Comparison of ENCODE assay signal across 8 cellular contexts in the genomic region with DNA sequence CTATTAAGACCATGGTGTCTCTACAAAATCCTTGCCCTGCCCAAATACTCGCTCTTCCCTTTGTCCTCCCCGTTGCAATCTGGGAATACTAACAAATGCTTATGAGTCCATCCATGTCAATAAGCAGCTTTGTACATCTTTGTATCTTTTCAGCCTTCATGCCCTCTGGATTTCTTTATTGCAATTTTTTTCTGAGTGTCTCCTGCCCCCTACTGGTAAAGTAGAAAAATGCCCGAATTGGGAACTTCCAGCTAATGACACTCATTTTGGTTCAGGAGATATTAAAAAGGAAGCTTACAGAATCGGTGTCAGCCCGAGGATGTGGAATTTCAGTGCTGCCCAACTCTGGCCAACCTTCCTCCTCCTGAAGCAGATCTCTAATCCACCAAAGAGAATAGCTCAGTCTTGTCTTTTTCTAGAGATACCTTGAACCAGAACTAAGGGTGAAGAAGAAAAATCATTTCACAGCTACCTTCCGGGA. TPM values are rescaled to one million over a fixed set of nuclear protein-coding genes. Genes with fewer than 3 reads are reported as not detected.
DNase-seq lines count a peak whose midpoint lies in the region; ATAC-seq and TF ChIP-seq lines count a peak whose summit lies in the region.

No MANE protein-coding gene starts in this region.

- no peaks in the 10 kb centered on the region for H3K27me3 Mint-ChIP-seq in central memory CD8-positive, alpha-beta T cell

- DNase-seq in DMS 273 treated with DMSO at 0.1 percent for 48 hours (lab: John Stamatoyannopoulos, UW): peak; percentile 11
- peak; percentile 53 for DNase-seq in HuH-7 (ENCODE audit: low spot score)
- DNase-seq in central memory CD8-positive, alpha-beta T cell (ENCODE audit: low spot score in 2 of 2): peak in 1 of 2 donors; percentile 14
- DNase-seq in lung (ENCODE audit: low spot score): peak; percentile 28
- DNase-seq in NCI-H187 treated with DMSO at 0.1 percent for 48 hours (lab: John Stamatoyannopoulos, UW): no peak
- no peak for DNase-seq in cortex of kidney (lab: John Stamatoyannopoulos, UW)

- TF ChIP-seq CTCF in OCI-LY3 (IDR thresholded peaks at IDR 0.05; ENCODE audit: low read depth, low read length): peak; percentile 94
- peak; percentile 78 for TF ChIP-seq CTCF in lung (IDR thresholded peaks at IDR 0.05; ENCODE audit: control extremely low read depth, extremely low read depth)

- no peak overlapping the region for H3K4me3 ChIP-seq in OCI-LY3 (ENCODE audit: low read length)
- H3K4me3 ChIP-seq in lung: no peak overlapping the region

- no peaks in the 10 kb centered on the region for H3K9me3 ChIP-seq in OCI-LY3 (ENCODE audit: insufficient read depth, low read length)
- H3K9me3 ChIP-seq in lung (ENCODE audit: control insufficient read depth in 2 of 2, insufficient read depth in 1 of 2, low read length in 1 of 2): no peaks in the 10 kb centered on the region

- no peak overlapping the region for H3K4me2 ChIP-seq in OCI-LY3 (ENCODE audit: low read length)

- H3K4me1 ChIP-seq in OCI-LY3 (ENCODE audit: low read length): peaks cover 19% of the 10 kb centered on the region
- peaks cover 7 to 13% of the 10 kb centered on the region in 2 donors for H3K4me1 ChIP-seq in lung (ENCODE audit: control insufficient read depth in 2 of 2, insufficient read depth in 2 of 2, low read length in 2 of 2)

- peak overlapping the region; percentile 4 for H3K27ac Mint-ChIP-seq in central memory CD8-positive, alpha-beta T cell (ENCODE audit: low read depth)

- H3K4me3 Mint-ChIP-seq in central memory CD8-positive, alpha-beta T cell: no peak overlapping the region

- 30 to 33% methylated on average over 6 of the region's 6 CpGs for WGBS in lung, 2 donors

- H3K36me3 Mint-ChIP-seq in central memory CD8-positive, alpha-beta T cell (ENCODE audit: insufficient read depth): peaks cover 42% of the 10 kb centered on the region

- H3K4me1 Mint-ChIP-seq in central memory CD8-positive, alpha-beta T cell: peaks cover 46% of the 10 kb centered on the region

- no peak overlapping the region for H2AFZ ChIP-seq in OCI-LY3 (ENCODE audit: low read depth, low read length)

- peaks cover 59% of the 10 kb centered on the region for H4K20me1 ChIP-seq in OCI-LY3 (ENCODE audit: insufficient read depth, low read length)

- ATAC-seq in central memory CD8-positive, alpha-beta T cell (replicated peaks; ENCODE audit: extremely low read depth, poor library complexity, severe bottlenecking): no peak
- ATAC-seq in lung (ENCODE audit: insufficient read depth, low FRiP score) (peak; percentile 31), GM18517 (IDR thresholded peaks at IDR 0.05; ENCODE audit: unreplicated experiment) (no peak)

- no peaks in the 10 kb centered on the region for H3K9me3 Mint-ChIP-seq in central memory CD8-positive, alpha-beta T cell

- no peaks in the 10 kb centered on the region for H3K79me2 ChIP-seq in OCI-LY3 (ENCODE audit: low read length)

- H3K27me3 ChIP-seq in OCI-LY3 (ENCODE audit: low read depth, low read length) (no peaks in the 10 kb centered on the region), lung (ENCODE audit: control insufficient read depth, insufficient read depth) (no peaks in the 10 kb centered on the region)

- H3K36me3 ChIP-seq in OCI-LY3 (replicated peaks; ENCODE audit: low read depth, low read length) (peaks cover 70% of the 10 kb centered on the region), lung (ENCODE audit: control insufficient read depth in 2 of 2, insufficient read depth in 2 of 2, low read length in 2 of 2) (peaks cover 30 to 64% of the 10 kb centered on the region in 2 donors)

- H3K27ac ChIP-seq in OCI-LY3 (ENCODE audit: low read length) (no peak overlapping the region), lung (ENCODE audit: low read depth in 1 of 2, low read length in 1 of 2) (no peak overlapping the region)

- H3K9ac ChIP-seq in OCI-LY3 (ENCODE audit: low read length): no peak overlapping the region

RNA-seq across cellular contexts. Expression of a gene that starts 46.0 kb away (rescaled TPM):
- total RNA-seq in lung: 10 to 100 TPM; 16.2 to 46.0 TPM
- 10 to 100 TPM in 1 of 2 donors, 1 to 10 TPM in 1; 9.6 to 19.6 TPM for polyA plus RNA-seq in lung

Comparison
In these comparisons a context has a peak if more than half of its experiments do, and no peak if none do; other contexts are left out.
1. DNase-seq: peak in DMS 273 treated with DMSO at 0.1 percent for 48 hours (single experiment), HuH-7 (single experiment) and lung (single experiment); none in NCI-H187 treated with DMSO at 0.1 percent for 48 hours (single experiment) and cortex of kidney (single experiment).